Comparison of ENCODE assay signal across 12 cellular contexts in the genomic region with DNA sequence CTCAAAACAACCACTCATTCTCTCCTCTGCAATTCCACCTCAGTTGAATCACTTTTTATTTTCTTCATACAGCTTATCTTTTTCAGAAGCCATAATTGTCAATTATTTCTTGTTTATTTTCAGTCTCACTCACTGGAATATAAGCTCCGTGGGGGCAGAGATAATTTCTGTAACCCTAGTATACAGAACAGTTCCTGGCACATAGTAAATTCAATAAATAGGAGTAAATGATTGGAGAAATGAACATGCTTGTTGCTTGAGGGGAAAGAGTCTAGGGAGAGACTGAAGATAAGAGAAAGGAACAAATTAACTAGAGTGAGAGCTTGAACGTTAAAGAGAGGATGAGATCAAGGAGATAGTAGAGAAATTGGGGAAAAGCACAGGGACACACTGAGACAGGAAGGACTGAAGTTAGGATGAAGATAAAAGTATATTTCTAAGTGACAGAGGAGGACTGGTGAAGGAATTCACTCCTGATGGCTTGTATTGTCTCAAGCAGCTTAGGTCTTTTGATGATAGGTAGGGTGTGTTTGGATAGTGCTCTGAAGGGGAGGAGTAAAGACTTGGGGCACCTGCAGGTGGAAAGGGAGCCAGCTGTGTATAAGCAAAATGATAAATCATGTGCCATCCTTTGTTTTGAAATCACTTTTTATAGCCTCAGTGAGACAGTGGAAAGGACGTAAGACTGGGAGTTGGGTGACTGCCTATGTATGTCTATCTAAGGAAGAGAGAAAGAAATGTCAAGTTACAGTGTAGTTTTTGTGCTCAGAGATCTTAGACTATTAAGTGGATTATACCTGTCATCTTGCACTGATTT. TPM values are rescaled to one million over a fixed set of nuclear protein-coding genes. Genes with fewer than 3 reads are reported as not detected.
DNase-seq lines count a peak whose midpoint lies in the region; ATAC-seq, FAIRE-seq and TF ChIP-seq lines count a peak whose summit lies in the region.
"Had no signal": no experiment of that assay in that cellular context is flagged by ENCODE, and none has a peak within 500 bp of the region (broad histone marks: within the 10 kb centered on the region; RNA-seq: fewer than 3 reads in every experiment).

No MANE protein-coding gene starts in this region.

- H3K9me1 ChIP-seq in endothelial cell of umbilical vein (replicated peaks; ENCODE audit: control insufficient read depth, extremely low read depth, insufficient read depth, low read length): no peaks in the 10 kb centered on the region

- H3K4me1 ChIP-seq in GM23248 (ENCODE audit: insufficient read depth): peaks cover 18% of the 10 kb centered on the region
- peaks cover 13% of the 10 kb centered on the region for H3K4me1 ChIP-seq in endothelial cell of umbilical vein (ENCODE audit: control insufficient read depth, extremely low read depth, insufficient read depth, low read length)
- H3K4me1 ChIP-seq in psoas muscle: peaks cover 34% of the 10 kb centered on the region

- peaks cover 39% of the 10 kb centered on the region for H3K36me3 ChIP-seq in GM23248 (ENCODE audit: low read depth)
- peaks cover 2% of the 10 kb centered on the region in 2 experiments for H3K36me3 ChIP-seq in endothelial cell of umbilical vein (ENCODE audit: control insufficient read depth in 2 of 2, extremely low read depth in 1 of 2, insufficient read depth in 2 of 2, low read length in 2 of 2)
- peaks cover 3 to 34% of the 10 kb centered on the region in 2 donors for H3K36me3 ChIP-seq in psoas muscle (ENCODE audit: insufficient read depth in 1 of 2, low read depth in 1 of 2)

- peak overlapping the region; percentile 95 for H3K4me3 ChIP-seq in GM23248
- peak overlapping the region; percentile 95 for H3K4me3 ChIP-seq in NB4 (ENCODE audit: low read depth, low read length)
- no peak overlapping the region for H3K4me3 ChIP-seq in endothelial cell of umbilical vein (replicated peaks in 1 of 3; ENCODE audit: insufficient read depth in 1 of 3, low read depth in 1 of 3, low read length in 3 of 3)
- H3K4me3 ChIP-seq in psoas muscle: peak overlapping the region; percentile 96
- H3K4me3 ChIP-seq in lower leg skin (ENCODE audit: low read depth, poor library complexity, severe bottlenecking): no peak overlapping the region

- ATAC-seq in psoas muscle: no peak
- ATAC-seq: esophagus mucosa; stimulated activated naive CD8-positive, alpha-beta T cell treated with anti-CD3 and anti-CD28 coated beads, Interleukin-15, amount 100 ng/mL, for 72 hours had no signal

- FAIRE-seq in endothelial cell of umbilical vein (lab: Jason Lieb, UNC): no peak
- no peak for FAIRE-seq in GM12891 (lab: Jason Lieb, UNC)

- no peaks in the 10 kb centered on the region for H3K9me3 ChIP-seq in GM23248 (ENCODE audit: low read depth)
- H3K9me3 ChIP-seq in endothelial cell of umbilical vein (replicated peaks; ENCODE audit: control insufficient read depth, insufficient read depth, low read length): no peaks in the 10 kb centered on the region
- H3K9me3 ChIP-seq in psoas muscle: no peaks in the 10 kb centered on the region

- intact Hi-C loops in endothelial cell of umbilical vein (cut with micrococcal nuclease) (loop anchor here (5.0 kb wide), 2 partner anchors 339 to 1204 kb away; a partner anchor contains a TSS), psoas muscle (cut with DNase I) (loop anchor here in 1 of 2 donors (10.0 kb wide), 1 partner anchor 138 kb away; no protein-coding TSS in a partner anchor), lower leg skin (cut with DNase I; ENCODE audit: low total_unique reads) (no loop called here)

- H2AFZ ChIP-seq in GM23248 (no peak overlapping the region), endothelial cell of umbilical vein (ENCODE audit: low read depth, low read length) (no peak overlapping the region)

- TSS peak; percentile 27 for BruUV-seq in endothelial cell of umbilical vein (replicated peaks; lab: Mats Ljungman, UMichigan)

- H4K20me1 ChIP-seq in GM23248 (ENCODE audit: insufficient read depth) (no peaks in the 10 kb centered on the region), endothelial cell of umbilical vein (replicated peaks; ENCODE audit: control insufficient read depth, extremely low read depth, insufficient read depth, low read length) (no peaks in the 10 kb centered on the region)

- peak overlapping the region; percentile 92 for H3K9ac ChIP-seq in GM23248
- H3K9ac ChIP-seq in endothelial cell of umbilical vein (replicated peaks; ENCODE audit: extremely low read depth, insufficient read depth, low read length): no peak overlapping the region

- 68 to 72% methylated on average over 3 of the region's 3 CpGs for WGBS in GM23248 (ENCODE audit: low coverage in 1 of 2, low lambda C conversion rate in 2 of 2, missing lambda C conversion rate in 2 of 2), 2 experiments
- WGBS in psoas muscle, 3 donors: 53 to 57% (median 53%) methylated on average over 3 of the region's 3 CpGs
- 34 to 46% methylated on average over 3 of the region's 3 CpGs for WGBS in lower leg skin, 2 donors

- H3K27me3 ChIP-seq in GM23248 (replicated peaks; ENCODE audit: insufficient read depth) (no peaks in the 10 kb centered on the region), endothelial cell of umbilical vein (ENCODE audit: control insufficient read depth in 2 of 2, insufficient read depth in 2 of 2, low read length in 2 of 2) (no peaks in the 10 kb centered on the region), psoas muscle (ENCODE audit: insufficient read depth in 3 of 3, low read length in 2 of 3) (no peaks in the 10 kb centered on the region)

- DNase-seq in GM23248 (no peak), NB4 (ENCODE audit: low read depth) (no peak), endothelial cell of umbilical vein (ENCODE audit: low read depth, low spot score) (no peak), psoas muscle (no peak), GM12891 (ENCODE audit: insufficient read length, low spot score) (no peak), T-helper 9 cell (no peak), lower leg skin (ENCODE audit: low spot score in 2 of 2) (no peak)
- DNase-seq in activated CD8-positive, alpha-beta memory T cell treated with anti-CD3 and anti-CD28 coated beads for 24 hours: no peak
- DNase-seq: activated CD8-positive, alpha-beta memory T cell treated with anti-CD3 and anti-CD28 coated beads, Interleukin-2, amount 50 U/mL, for 4 hours; retina; stimulated activated naive CD8-positive, alpha-beta T cell treated with anti-CD3 and anti-CD28 coated beads, Interleukin-15, amount 100 ng/mL, for 72 hours had no signal

- TF ChIP-seq POLR2A in NB4 (IDR thresholded peaks at IDR 0.05; ENCODE audit: extremely low read depth, insufficient read length): no peak
- TF ChIP-seq POLR2A in endothelial cell of umbilical vein (IDR thresholded peaks at IDR 0.05; ENCODE audit: low read depth, low read length): no peak
- no peak for TF ChIP-seq POLR2A in GM12891 (IDR thresholded peaks at IDR 0.05; ENCODE audit: low read depth, low read length)
- TF ChIP-seq POLR2A in lower leg skin (IDR thresholded peaks at IDR 0.05): no peak

- in situ Hi-C loops in GM23248 (cut with MboI): no loop called here

- H3K79me2 ChIP-seq in GM23248 (ENCODE audit: insufficient read depth) (peaks cover 70% of the 10 kb centered on the region), endothelial cell of umbilical vein (ENCODE audit: control insufficient read depth, insufficient read depth, low read length) (peaks cover 64% of the 10 kb centered on the region)

- peak overlapping the region; percentile 96 for H3K4me2 ChIP-seq in GM23248 (ENCODE audit: unreplicated experiment)
- H3K4me2 ChIP-seq in endothelial cell of umbilical vein (ENCODE audit: insufficient read depth, low read length): no peak overlapping the region

- no peak overlapping the region for H3K27ac ChIP-seq in GM23248
- H3K27ac ChIP-seq in endothelial cell of umbilical vein (ENCODE audit: insufficient read depth, low read depth, low read length): no peak overlapping the region
- H3K27ac ChIP-seq in psoas muscle: no peak overlapping the region

- POLR2A ChIA-PET in endothelial cell of umbilical vein (lab: Charles Lee): no interaction called here

- CTCF ChIA-PET in endothelial cell of umbilical vein (lab: Charles Lee): no interaction called here

- H3F3A ChIP-seq in GM23248 (ENCODE audit: insufficient read depth): no peaks in the 10 kb centered on the region

- no peaks in the 10 kb centered on the region for H3K9me2 ChIP-seq in GM23248 (ENCODE audit: insufficient read depth)

- TF ChIP-seq CTCF in NB4 (IDR thresholded peaks at IDR 0.05; ENCODE audit: low read depth, low read length) (no peak), endothelial cell of umbilical vein (IDR thresholded peaks at IDR 0.05; ENCODE audit: extremely low read depth in 1 of 2, insufficient read depth in 1 of 2, low read depth in 1 of 2, low read length in 2 of 2) (no peak), psoas muscle (IDR thresholded peaks at IDR 0.05) (no peak), lower leg skin (IDR thresholded peaks at IDR 0.05) (no peak)

- dilution Hi-C loops in endothelial cell of umbilical vein (cut with MboI; ENCODE audit: extremely low pct_ligation_motif_present, low sequenced_read_pairs): no loop called here

TF ChIP-seq in endothelial cell of umbilical vein, 7 proteins besides CTCF, POLR2A, EP300 and RAD21 (continues in another document):
- no peak for TF ChIP-seq POLR2AphosphoS5 (IDR thresholded peaks at IDR 0.05; ENCODE audit: insufficient read depth, low read depth, low read length)
- TF ChIP-seq FOS (IDR thresholded peaks at IDR 0.05; ENCODE audit: borderline replicate concordance, insufficient read depth, low read length): no peak
- no peak for TF ChIP-seq GATA2 (IDR thresholded peaks at IDR 0.05; ENCODE audit: insufficient read depth, insufficient read length, low read depth, low read length)

TF ChIP-seq in GM12891, 5 proteins besides CTCF, POLR2A, EP300 and RAD21 (continues in another document):
- no peak for TF ChIP-seq SPI1 (IDR thresholded peaks at IDR 0.05; ENCODE audit: low read depth, low read length)
- TF ChIP-seq TAF1 (IDR thresholded peaks at IDR 0.05; ENCODE audit: low read depth, low read length): no peak
- no peak for TF ChIP-seq POLR2AphosphoS5 (IDR thresholded peaks at IDR 0.05; ENCODE audit: low read depth, low read length)
- TF ChIP-seq POU2F2 (IDR thresholded peaks at IDR 0.05; ENCODE audit: low read depth, low read length): no peak

RNA-seq across cellular contexts. Expression of a gene that starts 2.2 kb away (rescaled TPM):
- 18.5 and 19.7 TPM in 2 replicates for total RNA-seq in GM23248 (2014; rRNA removed; shearing (Covaris generic))
- polyA plus RNA-seq in GM23248 (2016; fragmentation: Nextera tagmentation; extraction: Ambion mirVana) (21.5 and 22.0 TPM in 2 replicates), endothelial cell of umbilical vein (6.7 and 7.9 TPM in 2 replicates), psoas muscle (10 to 100 TPM; 13.7 to 36.8 (median 26.6) TPM)
- total RNA-seq in endothelial cell of umbilical vein (22.5 and 23.3 TPM in 2 replicates), psoas muscle (10 to 100 TPM; 23.1 to 33.8 (median 25.0) TPM), lower leg skin (10 to 100 TPM; 11.4 to 15.2 (median 12.3) TPM)
- 10.3 and 10.4 TPM in 2 replicates for polyA plus RNA-seq in endothelial cell of umbilical vein (2011; cell fraction: cytosol; rRNA removed)
- polyA plus RNA-seq in endothelial cell of umbilical vein (2011; cell fraction: nucleus; rRNA removed): 19.5 and 23.9 TPM in 2 replicates
- 19.9 and 26.8 TPM in 2 replicates for polyA plus RNA-seq in endothelial cell of umbilical vein (2012)
- polyA minus RNA-seq in endothelial cell of umbilical vein: 13.0 and 15.2 TPM in 2 replicates
- 14.6 TPM for polyA minus RNA-seq in endothelial cell of umbilical vein (2011; cell fraction: cytosol; rRNA and poly(A)+ RNA removed)
- 18.2 and 21.3 TPM in 2 replicates for polyA minus RNA-seq in endothelial cell of umbilical vein (2011; cell fraction: nucleus; rRNA and poly(A)+ RNA removed)
- polyA plus RNA-seq in GM12891 (2012; ENCODE audit: low read depth, missing spikeins): 16.8 TPM

Comparison
In these comparisons a context has a peak if more than half of its experiments do, and no peak if none do; other contexts are left out.
1. H3K4me3 ChIP-seq: peak in GM23248 (single experiment), NB4 (single experiment) and psoas muscle (single experiment); none in endothelial cell of umbilical vein (0 of 3) and lower leg skin (single experiment).